32 cellular contexts compared by ENCODE assay signal in the genomic region with DNA sequence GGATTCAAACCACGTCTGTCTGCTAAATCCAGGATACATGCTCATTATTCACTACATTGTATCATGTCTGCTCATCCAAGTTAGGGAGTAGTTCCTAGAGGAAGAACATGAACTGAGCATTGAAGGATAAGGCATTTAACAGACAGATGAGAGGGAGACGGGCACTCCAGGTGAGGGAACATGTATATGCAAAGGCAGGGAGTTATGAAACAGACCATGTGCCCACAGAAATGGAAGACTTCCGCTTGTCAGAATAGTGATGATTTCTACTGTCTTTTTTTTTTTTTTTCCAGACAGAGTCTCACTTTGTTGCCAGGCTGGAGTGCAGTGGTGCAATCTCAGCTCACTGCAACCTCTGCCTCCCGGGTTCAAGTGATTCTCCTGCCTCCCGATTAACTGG.
"Had no signal": no experiment of that assay in that cellular context is flagged by ENCODE, and none has a peak within 500 bp of the region (broad histone marks: within the 10 kb centered on the region; RNA-seq: fewer than 3 reads in every experiment).

No MANE protein-coding gene starts in this region.

- ATAC-seq: activated CD4-positive, CD25-positive, alpha-beta regulatory T cell treated with anti-CD3 and anti-CD28 coated beads, Interleukin-2, amount 50 U/mL, for 24 hours; effector memory CD8-positive, alpha-beta T cell; gastrocnemius medialis had no signal

- H3K9me3 ChIP-seq: gastrocnemius medialis, pancreas, prostate gland, sigmoid colon, suprapubic skin, tibial nerve had no signal

- H3K4me1 ChIP-seq: pancreas, prostate gland had no signal

- H3K27ac ChIP-seq: brain microvascular endothelial cell, prostate gland, sigmoid colon, suprapubic skin, tibial nerve had no signal

- DNase-seq: activated CD4-positive, alpha-beta T cell treated with anti-CD3 and anti-CD28 coated beads for 48 hours; activated CD4-positive, alpha-beta T cell treated with anti-CD3 and anti-CD28 coated beads, Interleukin-2, amount 50 U/mL, for 48 hours; activated CD8-positive, alpha-beta memory T cell treated with anti-CD3 and anti-CD28 coated beads for 24 hours; activated gamma-delta T cell; activated naive CD4-positive, alpha-beta T cell treated with anti-CD3 and anti-CD28 coated beads, Interleukin-2, amount 10 ng/mL, durations not matched to agents 7 days and 5 days; activated naive CD8-positive, alpha-beta T cell treated with anti-CD3 and anti-CD28 coated beads, Interleukin-2, amount 10 ng/mL, durations not matched to agents 7 days and 5 days; activated T-cell treated with anti-CD3 and anti-CD28 coated beads, Interleukin-2, amount 50 U/mL, for 1 hour; amniotic stem cell; brain microvascular endothelial cell; cortex of kidney; effector memory CD8-positive, alpha-beta T cell; erythroblast; gastrocnemius medialis; hypothalamus; immature natural killer cell; kidney; left colon; mammary epithelial cell; naive B cell; nephron progenitor cell; pancreas; small intestine; stimulated activated CD4-positive, alpha-beta T cell treated with anti-CD3 and anti-CD28 coated beads, Interleukin-15, amount 100 ng/mL, for 24 hours; stimulated activated CD4-positive, alpha-beta T cell treated with anti-CD3 and anti-CD28 coated beads, Interleukin-2, amount 100 ng/mL, for 24 hours; stimulated activated naive CD4-positive, alpha-beta T cell; T-helper 9 cell; WERI-Rb-1 had no signal

- H3K27me3 ChIP-seq: brain microvascular endothelial cell, gastrocnemius medialis, pancreas, sigmoid colon, suprapubic skin, tibial nerve had no signal

- H3K4me3 ChIP-seq: gastrocnemius medialis, pancreas, prostate gland, sigmoid colon, suprapubic skin, tibial nerve had no signal

- H3K36me3 ChIP-seq: brain microvascular endothelial cell, gastrocnemius medialis, pancreas, prostate gland, sigmoid colon, suprapubic skin, tibial nerve, WERI-Rb-1 had no signal
